In the genomic region with DNA sequence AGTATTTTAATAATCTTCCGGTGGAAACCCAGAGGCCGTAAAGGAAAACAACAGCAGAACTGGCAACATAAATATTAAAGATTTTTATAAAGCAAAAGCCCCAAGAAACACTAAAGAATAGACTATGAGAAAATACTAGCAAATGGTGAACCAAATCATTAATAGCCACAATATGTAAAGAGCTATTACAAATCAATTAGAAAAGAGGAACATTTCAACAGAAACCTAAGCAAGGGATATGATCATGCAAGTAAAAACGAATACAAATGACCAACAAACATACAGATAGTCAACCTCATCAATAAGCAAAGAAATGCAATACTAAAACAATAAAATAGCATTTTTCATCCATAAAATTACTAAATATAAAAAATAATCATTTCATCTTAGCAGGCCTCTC, we compare ENCODE assay signal across 12 cellular contexts. TPM values are rescaled to one million over a fixed set of nuclear protein-coding genes. Genes with fewer than 3 reads are reported as not detected.
A peak's percentile ranks its signal among the peaks of the same experiment; 100 is the strongest.
DNase-seq lines count a peak whose midpoint lies in the region; ATAC-seq, FAIRE-seq and TF ChIP-seq lines count a peak whose summit lies in the region.
"Had no signal": no experiment of that assay in that cellular context is flagged by ENCODE, and none has a peak within 500 bp of the region (broad histone marks: within the 10 kb centered on the region; RNA-seq: fewer than 3 reads in every experiment).

No MANE protein-coding gene starts in this region.

- in situ Hi-C loops in GM23248 (cut with MboI): no loop called here

- TF ChIP-seq CTCF in A549 (IDR thresholded peaks at IDR 0.05) (no peak), VCaP (conservative IDR thresholded peaks at IDR 0.05) (no peak)

- POLR2A ChIA-PET in A549 (lab: Yijun Ruan, JAX): no interaction called here

- CTCF ChIA-PET in A549 (lab: Yijun Ruan, JAX): no interaction called here

- no peak for TF ChIP-seq RAD21 in A549 (conservative IDR thresholded peaks at IDR 0.05 in 1 of 2, IDR thresholded peaks at IDR 0.05 in 1 of 2)

- H3K9me3 ChIP-seq in A549: peaks cover 19% of the 10 kb centered on the region
- no peaks in the 10 kb centered on the region for H3K9me3 ChIP-seq in GM23248 (ENCODE audit: low read depth)
- peaks cover 12% of the 10 kb centered on the region for H3K9me3 ChIP-seq in endocrine pancreas (ENCODE audit: control insufficient read depth, low read length)

- no peak overlapping the region for H3K4me3 ChIP-seq in A549
- no peak overlapping the region for H3K4me3 ChIP-seq in GM23248
- peak overlapping the region; percentile 85 for H3K4me3 ChIP-seq in endocrine pancreas (ENCODE audit: control insufficient read depth, insufficient read depth, low read length)
- H3K4me3 ChIP-seq: GM23338 had no signal

- peak overlapping the region; percentile 96 for H3K4me2 ChIP-seq in A549
- no peak overlapping the region for H3K4me2 ChIP-seq in GM23248 (ENCODE audit: unreplicated experiment)
- H3K4me2 ChIP-seq: GM23338 had no signal

- peaks cover 17% of the 10 kb centered on the region; the same call in 1 of the 2 replicates for H3F3A ChIP-seq in GM23248 (ENCODE audit: insufficient read depth)

- no peak for DNase-seq in A549 (ENCODE audit: low read depth in 1 of 2, low spot score in 1 of 2)
- no peak for DNase-seq in GM23248
- DNase-seq in SKM-1 treated with dmso at 0.1 percent for 144 hours (lab: John Stamatoyannopoulos, UW; ENCODE audit: unreplicated experiment): no peak
- DNase-seq: CD8-positive, alpha-beta memory T cell; GF-D8; H9 had no signal

- H3K27me3 ChIP-seq in GM23248 (replicated peaks; ENCODE audit: insufficient read depth): no peaks in the 10 kb centered on the region
- H3K27me3 ChIP-seq in endocrine pancreas (ENCODE audit: control insufficient read depth, insufficient read depth, low read length): no peaks in the 10 kb centered on the region

- ATAC-seq in A549 (no peak), HG02973 (IDR thresholded peaks at IDR 0.05; ENCODE audit: unreplicated experiment) (no peak), GM19397 (IDR thresholded peaks at IDR 0.05; ENCODE audit: unreplicated experiment) (no peak)
- ATAC-seq: GM23338 had no signal

- H3K27ac ChIP-seq in A549 (no peak overlapping the region), GM23248 (peak overlapping the region; percentile 55), VCaP (peak overlapping the region; percentile 46)

- FAIRE-seq in A549 (lab: Jason Lieb, UNC): no peak
- FAIRE-seq: HTR-8/SVneo had no signal

- H4K20me1 ChIP-seq in GM23248 (ENCODE audit: insufficient read depth): 0 out of 2 replicates have a peak, but pooled peaks cover 7% of the 10 kb centered on the region

- TF ChIP-seq EP300 in A549 (IDR thresholded peaks at IDR 0.05): no peak

- H3K36me3 ChIP-seq in GM23248 (ENCODE audit: low read depth) (no peaks in the 10 kb centered on the region; the same call in 1 of the 2 replicates), endocrine pancreas (ENCODE audit: control insufficient read depth, insufficient read depth, low read length) (no peaks in the 10 kb centered on the region)

- H3K9ac ChIP-seq in GM23248: no peak overlapping the region
- H3K9ac ChIP-seq in endocrine pancreas (ENCODE audit: control insufficient read depth, insufficient read depth, low read length): no peak overlapping the region

- no peak overlapping the region for H2AFZ ChIP-seq in GM23248
- H2AFZ ChIP-seq: GM23338 had no signal

- H3K4me1 ChIP-seq in A549 (peaks cover 25% of the 10 kb centered on the region), GM23248 (ENCODE audit: insufficient read depth) (peaks cover 25% of the 10 kb centered on the region), endocrine pancreas (ENCODE audit: control insufficient read depth, insufficient read depth, low read length) (peaks cover 4% of the 10 kb centered on the region)

- peaks cover 81% of the 10 kb centered on the region for H3K79me2 ChIP-seq in GM23248 (ENCODE audit: insufficient read depth)

- WGBS in A549 (ENCODE audit: missing lambda C conversion rate): 84% methylated on average over 3 of the region's 3 CpGs
- WGBS in GM23248 (ENCODE audit: low coverage in 1 of 2, low lambda C conversion rate in 2 of 2, missing lambda C conversion rate in 2 of 2), 2 experiments: 65 to 66% methylated on average over 3 of the region's 3 CpGs

- no peaks in the 10 kb centered on the region for H3K9me2 ChIP-seq in GM23248 (ENCODE audit: insufficient read depth)

- no peak for TF ChIP-seq POLR2A in A549 (IDR thresholded peaks at IDR 0.05; ENCODE audit: low read length)

TF ChIP-seq in A549, 52 proteins besides CTCF, POLR2A, EP300 and RAD21:
- TF ChIP-seq HOXA7 (CRISPR knock-in tag; IDR thresholded peaks at IDR 0.05): no peak
- no peak for TF ChIP-seq SREBF2 (IDR thresholded peaks at IDR 0.05)
- TF ChIP-seq HEYL (CRISPR knock-in tag; IDR thresholded peaks at IDR 0.05): no peak
- no peak for TF ChIP-seq GATA3 (IDR thresholded peaks at IDR 0.05; ENCODE audit: borderline replicate concordance)
- TF ChIP-seq NR3C1 (IDR thresholded peaks at IDR 0.05): no peak
- TF ChIP-seq MAZ (IDR thresholded peaks at IDR 0.05; ENCODE audit: borderline replicate concordance, low read depth, low read length): no peak
- no peak for TF ChIP-seq FOSL2 (IDR thresholded peaks at IDR 0.05)
- no peak for TF ChIP-seq FOSL2 (CRISPR knock-in tag; IDR thresholded peaks at IDR 0.05)
- no peak for TF ChIP-seq CBX8 (IDR thresholded peaks at IDR 0.05)
- TF ChIP-seq HOXB13 (CRISPR knock-in tag; IDR thresholded peaks at IDR 0.05; ENCODE audit: low read depth): no peak
- TF ChIP-seq, protein P1, sequence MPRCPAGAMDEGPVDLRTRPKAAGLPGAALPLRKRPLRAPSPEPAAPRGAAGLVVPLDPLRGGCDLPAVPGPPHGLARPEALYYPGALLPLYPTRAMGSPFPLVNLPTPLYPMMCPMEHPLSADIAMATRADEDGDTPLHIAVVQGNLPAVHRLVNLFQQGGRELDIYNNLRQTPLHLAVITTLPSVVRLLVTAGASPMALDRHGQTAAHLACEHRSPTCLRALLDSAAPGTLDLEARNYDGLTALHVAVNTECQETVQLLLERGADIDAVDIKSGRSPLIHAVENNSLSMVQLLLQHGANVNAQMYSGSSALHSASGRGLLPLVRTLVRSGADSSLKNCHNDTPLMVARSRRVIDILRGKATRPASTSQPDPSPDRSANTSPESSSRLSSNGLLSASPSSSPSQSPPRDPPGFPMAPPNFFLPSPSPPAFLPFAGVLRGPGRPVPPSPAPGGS (IDR thresholded peaks at IDR 0.05): no peak
- TF ChIP-seq PHF8 (IDR thresholded peaks at IDR 0.05; ENCODE audit: borderline replicate concordance, low read depth): no peak
- no peak for TF ChIP-seq CEBPB (IDR thresholded peaks at IDR 0.05)
- no peak for TF ChIP-seq HOXB5 (CRISPR knock-in tag; IDR thresholded peaks at IDR 0.05)
- no peak for TF ChIP-seq MAFK (IDR thresholded peaks at IDR 0.05; ENCODE audit: partially characterized antibody)
- TF ChIP-seq EHMT2 (IDR thresholded peaks at IDR 0.05; ENCODE audit: low read depth): no peak
- no peak for TF ChIP-seq USF2 (IDR thresholded peaks at IDR 0.05)
- no peak for TF ChIP-seq ZNF302 (CRISPR knock-in tag; IDR thresholded peaks at IDR 0.05)
- TF ChIP-seq ATOH8 (CRISPR knock-in tag; IDR thresholded peaks at IDR 0.05; ENCODE audit: low read depth): no peak
TF ChIP-seq in A549: peak in this region for 0.

RNA-seq across cellular contexts. Expression of gene FBXL4, which starts 3.6 kb away (rescaled TPM):
- 21.6 and 24.7 TPM in 2 replicates for polyA plus RNA-seq in A549 (2011; rRNA removed)
- polyA plus RNA-seq in A549 (2012; cell fraction: cytosol; rRNA removed): 3.7 and 4.7 TPM in 2 replicates
- polyA plus RNA-seq in A549 (2012; cell fraction: nucleus; rRNA removed): 2.8 and 3.5 TPM in 2 replicates
- polyA plus RNA-seq in A549 (2017; fragmentation: RNase III; extraction: RNeasy Plus Mini Kit Qiagen cat#74134 plus additional on column Dnase treatment): 6.5 to 6.6 TPM (median 6.6 TPM) in 3 replicates
- polyA minus RNA-seq in A549 (2011; rRNA and poly(A)+ RNA removed): 15.0 and 16.0 TPM in 2 replicates
- total RNA-seq in GM23248 (2014; rRNA removed; shearing (Covaris generic)): 15.1 and 22.6 TPM in 2 replicates
- polyA plus RNA-seq in GM23248 (2016; fragmentation: Nextera tagmentation; extraction: Ambion mirVana): 11.3 and 11.7 TPM in 2 replicates

Comparison
In these comparisons a context has a peak if more than half of its experiments do, and no peak if none do; other contexts are left out.
1. H3K27ac ChIP-seq: peak in GM23248 (single experiment) and VCaP (single experiment); none in A549 (0 of 2).